In the genomic region with DNA sequence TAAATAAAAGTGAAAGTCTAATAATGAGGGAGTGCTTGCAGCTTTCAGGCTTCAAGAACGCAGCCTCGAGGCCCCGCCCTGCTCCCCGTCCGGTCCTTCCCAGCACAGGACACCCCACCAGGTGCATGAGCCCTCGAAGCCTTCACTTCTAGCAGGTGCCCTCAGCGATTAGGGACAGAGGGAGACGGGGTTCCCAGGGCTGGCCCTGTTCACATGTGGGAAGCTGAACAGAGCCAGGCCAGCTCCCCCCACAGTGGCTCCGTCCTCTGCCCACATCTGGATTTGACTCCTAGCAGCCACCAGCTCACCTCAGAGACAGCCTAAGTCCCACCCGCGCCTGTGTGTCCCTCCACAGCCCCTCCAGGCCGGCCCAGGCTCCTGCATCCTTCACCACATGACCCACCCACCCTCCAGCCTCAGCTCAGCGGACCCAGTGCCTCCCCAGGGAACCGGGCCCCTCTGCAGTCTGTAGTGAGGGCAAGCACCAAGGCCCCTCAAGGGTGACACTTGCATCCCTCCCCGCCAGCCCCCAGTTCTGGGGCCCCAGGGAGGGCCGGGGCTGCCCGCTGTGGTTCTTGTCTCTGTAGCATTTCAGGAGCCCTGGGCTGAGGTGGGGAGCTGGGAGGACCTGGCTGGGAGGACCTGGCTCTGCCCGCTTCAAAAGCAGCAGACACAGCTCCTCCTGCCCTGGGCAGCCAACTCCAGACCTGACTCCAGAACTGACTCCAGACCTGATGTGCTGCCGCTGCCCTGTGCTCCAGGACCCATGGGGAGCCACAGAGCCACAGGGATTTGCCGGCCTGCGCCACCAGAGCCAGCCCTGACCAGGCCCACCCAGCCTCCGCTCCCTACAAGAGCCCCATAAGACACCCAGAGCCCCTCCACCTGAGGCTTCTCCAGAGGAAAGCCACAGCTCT, we compare ENCODE assay signal across 8 cellular contexts. TPM values are rescaled to one million over a fixed set of nuclear protein-coding genes. Genes with fewer than 3 reads are reported as not detected.
A peak's percentile ranks its signal among the peaks of the same experiment; 100 is the strongest.
DNase-seq lines count a peak whose midpoint lies in the region; ATAC-seq and TF ChIP-seq lines count a peak whose summit lies in the region.

No MANE protein-coding gene starts in this region.

- H3K9me3 Mint-ChIP-seq in memory B cell, result no peaks in the 10 kb centered on the region

- peak overlapping the region; percentile 90 for H3K4me3 Mint-ChIP-seq in memory B cell

- peaks cover 33% of the 10 kb centered on the region for H3K36me3 ChIP-seq in BJ (ENCODE audit: control insufficient read depth, insufficient read depth, low read length)

- no peaks in the 10 kb centered on the region for H3K27me3 ChIP-seq in BJ (ENCODE audit: control insufficient read depth, insufficient read depth, low read length)

- peaks cover 18% of the 10 kb centered on the region for H3K4me1 Mint-ChIP-seq in memory B cell

- peak overlapping the region; percentile 77 for H3K27ac Mint-ChIP-seq in memory B cell

- H3K4me3 ChIP-seq in BJ (ENCODE audit: low read depth, low read length) (peak overlapping the region; percentile 88), astrocyte of the spinal cord (ENCODE audit: low read depth, low read length) (peak overlapping the region; percentile 77)

- H3K27me3 Mint-ChIP-seq in memory B cell, result no peaks in the 10 kb centered on the region

- POLR2A ChIA-PET in BJ (lab: Charles Lee), result no interaction called here

- DNase-seq in BJ (ENCODE audit: low read depth) (no peak), NAMALWA (ENCODE audit: low spot score) (peak; percentile 49), astrocyte of the spinal cord (ENCODE audit: low read depth, low spot score) (no peak), memory B cell (ENCODE audit: low spot score in 2 of 2) (peak in 1 of 2 donors; percentile 50), Kasumi-1 (lab: John Stamatoyannopoulos, UW) (no peak)

- ATAC-seq in memory B cell (ENCODE audit: low read depth), result no peak
- no peak for ATAC-seq in HG03175 (IDR thresholded peaks at IDR 0.05; ENCODE audit: unreplicated experiment)
- ATAC-seq in HG03342 (IDR thresholded peaks at IDR 0.05; ENCODE audit: unreplicated experiment), result no peak

- in situ Hi-C loops in astrocyte of the spinal cord (cut with HindIII; ENCODE audit: low sequenced_read_pairs), result no loop called here

- no peaks in the 10 kb centered on the region for H3K36me3 Mint-ChIP-seq in memory B cell

- peak overlapping the region; percentile 56 for H3K27ac ChIP-seq in temporal lobe (ENCODE audit: low read depth, low read length)

- CTCF ChIA-PET in BJ (lab: Yijun Ruan, JAX), result interaction anchor here (0.7 to 1.9 kb wide), 6 partner anchors 11 to 129 kb away, joined by 3 to 13 read pairs (median 6); no protein-coding TSS in a partner anchor

- TF ChIP-seq CTCF in BJ (IDR thresholded peaks at IDR 0.05; ENCODE audit: insufficient read depth, low read depth, low read length) (no peak), astrocyte of the spinal cord (IDR thresholded peaks at IDR 0.05; ENCODE audit: low read depth, low read length) (no peak)

RNA-seq across cellular contexts. Expression of gene GPX4, which starts 27.3 kb away (rescaled TPM):
- 463 and 626 TPM in 2 replicates for polyA plus RNA-seq in BJ (2011; rRNA removed)
- polyA minus RNA-seq in BJ (2011; rRNA and poly(A)+ RNA removed), result 237 and 273 TPM in 2 replicates
- 95.9 TPM for total RNA-seq in temporal lobe

RNA-seq across cellular contexts. Expression of gene POLR2E, which starts 35.9 kb away (rescaled TPM):
- polyA plus RNA-seq in BJ (2011; rRNA removed), result 174 and 292 TPM in 2 replicates
- 104 and 159 TPM in 2 replicates for polyA minus RNA-seq in BJ (2011; rRNA and poly(A)+ RNA removed)
- total RNA-seq in temporal lobe, result 31.0 TPM

RNA-seq across cellular contexts. Expression of gene SBNO2, which starts 43.0 kb away (rescaled TPM):
- 15.5 and 26.1 TPM in 2 replicates for polyA plus RNA-seq in BJ (2011; rRNA removed)
- polyA minus RNA-seq in BJ (2011; rRNA and poly(A)+ RNA removed), result 30.9 and 40.4 TPM in 2 replicates
- 5.2 TPM for total RNA-seq in temporal lobe
